In genomic region chr13:64725492-64725891, GRCh38 we compare ENCODE assay signal across 23 cellular contexts.
"Had no signal": no experiment of that assay in that cellular context is flagged by ENCODE, and none has a peak within 500 bp of the region (broad histone marks: within the 10 kb centered on the region; RNA-seq: fewer than 3 reads in every experiment).

No MANE protein-coding gene starts in this region.

- H3K27ac Mint-ChIP-seq: activated B cell treated with CpG ODN at 0.5 μM for 24 hours; activated CD8-positive, alpha-beta T cell treated with anti-CD3 and anti-CD28 coated beads for 36 hours; activated naive CD4-positive, alpha-beta T cell treated with anti-CD3 and anti-CD28 coated beads, Interleukin-2, amount 50 U/mL, for 72 hours; activated T-cell treated with anti-CD3 and anti-CD28 coated beads, Interleukin-2, amount 50 U/mL, for 72 hours; naive thymus-derived CD8-positive, alpha-beta T cell had no signal

- H3K27me3 Mint-ChIP-seq: activated B cell treated with CpG ODN at 0.5 μM for 24 hours; activated CD8-positive, alpha-beta T cell treated with anti-CD3 and anti-CD28 coated beads for 36 hours; central memory CD8-positive, alpha-beta T cell; naive thymus-derived CD8-positive, alpha-beta T cell had no signal

- H3K36me3 ChIP-seq: left ventricle myocardium inferior, right atrium auricular region, transverse colon had no signal

- H3K27me3 ChIP-seq: body of pancreas, right atrium auricular region, transverse colon had no signal

- H3K9me3 ChIP-seq: body of pancreas, left ventricle myocardium inferior, right atrium auricular region, transverse colon had no signal

- ATAC-seq: activated CD8-positive, alpha-beta T cell treated with anti-CD3 and anti-CD28 coated beads for 36 hours; activated naive CD4-positive, alpha-beta T cell treated with anti-CD3 and anti-CD28 coated beads, Interleukin-2, amount 50 U/mL, for 72 hours; activated T-cell treated with anti-CD3 and anti-CD28 coated beads, Interleukin-2, amount 50 U/mL, for 72 hours; body of pancreas; naive thymus-derived CD8-positive, alpha-beta T cell had no signal

- H3K4me1 ChIP-seq: body of pancreas, left ventricle myocardium inferior, right atrium auricular region, transverse colon had no signal

- H3K4me1 Mint-ChIP-seq: activated B cell treated with CpG ODN at 0.5 μM for 24 hours; central memory CD8-positive, alpha-beta T cell; naive thymus-derived CD8-positive, alpha-beta T cell had no signal

- DNase-seq: activated B cell treated with CpG ODN at 0.5 μM for 24 hours; activated CD4-positive, alpha-beta T cell treated with anti-CD3 and anti-CD28 coated beads for 48 hours; activated CD8-positive, alpha-beta T cell treated with anti-CD3 and anti-CD28 coated beads for 36 hours; activated gamma-delta T cell; activated T-cell treated with anti-CD3 and anti-CD28 coated beads, Interleukin-2, amount 50 U/mL, for 72 hours; body of pancreas; effector CD8-positive, alpha-beta T cell; foreskin fibroblast; glutamatergic neuron; hypothalamus; kidney; left ventricle myocardium inferior; mesenchymal stem cell; naive thymus-derived CD8-positive, alpha-beta T cell; occipital lobe; stimulated activated CD4-positive, alpha-beta T cell treated with anti-CD3 and anti-CD28 coated beads, Interleukin-4, amount 100 ng/mL, for 24 hours; stimulated activated naive CD4-positive, alpha-beta T cell; transverse colon had no signal

- H3K36me3 Mint-ChIP-seq: naive thymus-derived CD8-positive, alpha-beta T cell had no signal

- H3K27ac ChIP-seq: body of pancreas, coronary artery, left ventricle myocardium inferior, right atrium auricular region, skin epidermis, transverse colon had no signal

- H3K4me3 ChIP-seq: body of pancreas, coronary artery, left ventricle myocardium inferior, right atrium auricular region, skin epidermis, transverse colon had no signal

- H3K4me3 Mint-ChIP-seq: activated B cell treated with CpG ODN at 0.5 μM for 24 hours; activated CD8-positive, alpha-beta T cell treated with anti-CD3 and anti-CD28 coated beads for 36 hours; activated T-cell treated with anti-CD3 and anti-CD28 coated beads, Interleukin-2, amount 50 U/mL, for 72 hours; central memory CD8-positive, alpha-beta T cell; naive thymus-derived CD8-positive, alpha-beta T cell had no signal
